Comparison of ENCODE assay signal across 27 cellular contexts in the genomic region with DNA sequence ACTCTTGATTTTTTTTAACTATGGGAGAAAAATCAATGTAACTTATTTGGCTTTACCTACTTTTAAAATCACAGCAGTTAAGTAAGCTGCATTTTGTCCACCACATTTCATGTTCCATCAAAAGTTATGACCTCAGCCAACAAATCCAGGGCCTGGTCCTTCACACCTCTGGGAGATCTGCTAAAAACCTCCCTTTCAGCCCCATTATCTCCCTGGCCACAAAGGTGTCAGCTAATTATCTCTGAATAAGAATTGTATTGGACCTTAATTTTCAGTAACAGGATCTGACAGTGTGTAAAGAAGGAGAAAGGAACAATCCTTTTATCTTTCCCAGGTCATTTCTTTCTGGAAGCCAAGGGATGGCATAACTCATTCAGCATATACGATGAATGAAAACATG.
"Had no signal": no experiment of that assay in that cellular context is flagged by ENCODE, and none has a peak within 500 bp of the region (broad histone marks: within the 10 kb centered on the region; RNA-seq: fewer than 3 reads in every experiment).

No MANE protein-coding gene starts in this region.

- H3K27me3 ChIP-seq: MG63, SJCRH30 had no signal

- H3K27ac ChIP-seq: PC-9, RWPE1, SJCRH30, SK-N-MC had no signal

- DNase-seq: Kasumi-1, KG1, MG63, MV-4-11, NCI-H1092, NCI-H1105, NCI-H1417 treated with DMSO at 0.1 percent for 48 hours, NCI-H1436 treated with DMSO at 0.1 percent for 48 hours, NCI-H1694 treated with DMSO at 0.1 percent for 48 hours, NCI-H187 treated with DMSO at 0.1 percent for 48 hours, NCI-H2029, NCI-H2081, NCI-H2171 treated with DMSO at 0.1 percent for 48 hours, NCI-H2227 treated with DMSO at 0.1 percent for 48 hours, NCI-H345, NCI-H446, NCI-H510A treated with DMSO at 0.1 percent for 48 hours, NCI-H524 treated with DMSO at 0.1 percent for 48 hours, NCI-H526 treated with DMSO at 0.1 percent for 48 hours, NCI-H774, PC-9, SHP77, SIG-M5, SJCRH30 had no signal

- H3K4me1 ChIP-seq: SJCRH30 had no signal

- H3K4me2 ChIP-seq: PC-9 had no signal

- H3K4me3 ChIP-seq: K562, MG63, PC-9, SJCRH30, SK-N-MC had no signal

- H3K36me3 ChIP-seq: MG63, SJCRH30 had no signal

- H3K9me3 ChIP-seq: MG63, SJCRH30 had no signal
